Comparison of ENCODE assay signal across 2 cellular contexts in genomic region chr6:85552652-85553051, GRCh38.
TF ChIP-seq lines count a peak whose summit lies in the region.

No MANE protein-coding gene starts in this region.

TF ChIP-seq in GM23338, 12 proteins besides CTCF, POLR2A, EP300 and RAD21 (continued from another document):
- TF ChIP-seq ZNF462 (CRISPR knock-in tag; IDR thresholded peaks at IDR 0.05), result no peak
- TF ChIP-seq ZNF114 (CRISPR knock-in tag; IDR thresholded peaks at IDR 0.05), result no peak
- TF ChIP-seq POLR2AphosphoS5 (IDR thresholded peaks at IDR 0.05; ENCODE audit: low read depth), result no peak
- TF ChIP-seq ETS1 (IDR thresholded peaks at IDR 0.05), result no peak
- TF ChIP-seq REST (IDR thresholded peaks at IDR 0.05; ENCODE audit: unreplicated experiment), result no peak
- no peak for TF ChIP-seq STAT1 (IDR thresholded peaks at IDR 0.05; ENCODE audit: unreplicated experiment)
- no peak for TF ChIP-seq EZH2 (IDR thresholded peaks at IDR 0.05; ENCODE audit: low read depth, unreplicated experiment)
- no peak for TF ChIP-seq ZNF331 (CRISPR knock-in tag; IDR thresholded peaks at IDR 0.05; ENCODE audit: low read depth)
- no peak for TF ChIP-seq EZH2phosphoT487 (IDR thresholded peaks at IDR 0.05; ENCODE audit: unreplicated experiment)
- no peak for TF ChIP-seq CREB1 (CRISPR knock-in tag; IDR thresholded peaks at IDR 0.05; ENCODE audit: low read depth)

TF ChIP-seq in WTC11, 78 proteins besides CTCF, POLR2A, EP300 and RAD21 (continued from another document):
- TF ChIP-seq GTF2I (CRISPR knock-in tag; conservative IDR thresholded peaks at IDR 0.05) (no peak), FOXP1 (CRISPR knock-in tag; IDR thresholded peaks at IDR 0.05; ENCODE audit: borderline replicate concordance) (no peak), ZNF671 (CRISPR knock-in tag; IDR thresholded peaks at IDR 0.05) (no peak)
